ENCODE assay signal across 9 cellular contexts in genomic region chr1:226603030-226603960, GRCh38. TPM values are rescaled to one million over a fixed set of nuclear protein-coding genes. Genes with fewer than 3 reads are reported as not detected.
DNase-seq lines count a peak whose midpoint lies in the region; ATAC-seq, FAIRE-seq and TF ChIP-seq lines count a peak whose summit lies in the region.
"Had no signal": no experiment of that assay in that cellular context is flagged by ENCODE, and none has a peak within 500 bp of the region (broad histone marks: within the 10 kb centered on the region; RNA-seq: fewer than 3 reads in every experiment).

No MANE protein-coding gene starts in this region.

- H3K4me1 Mint-ChIP-seq in effector memory CD8-positive, alpha-beta T cell (ENCODE audit: low read depth in 2 of 2): no peaks in the 10 kb centered on the region

- intact Hi-C loops in kidney (cut with DNase I): no loop called here

- peak overlapping the region; percentile 28 for H3K4me3 ChIP-seq in MG63
- peak overlapping the region in 1 of 2 donors; percentile 26 for H3K4me3 ChIP-seq in kidney (ENCODE audit: low read length in 2 of 2)

- no peak for FAIRE-seq in kidney (lab: Jason Lieb, UNC)

- H3K27ac Mint-ChIP-seq in effector memory CD8-positive, alpha-beta T cell: no peak overlapping the region
- H3K27ac Mint-ChIP-seq: T-helper 1 cell treated with Interleukin-12 subunit alpha and Interleukin-12 subunit beta and Interleukin-4 antibody, amounts not matched to agents 30 μg/mL and 1 μg/mL, for 36 hours had no signal

- ATAC-seq in GM18511 (IDR thresholded peaks at IDR 0.05; ENCODE audit: unreplicated experiment) (no peak), GM18873 (IDR thresholded peaks at IDR 0.05; ENCODE audit: low FRiP score, unreplicated experiment) (no peak)
- ATAC-seq in effector memory CD8-positive, alpha-beta T cell (replicated peaks): no peak

- no peak overlapping the region for H3K4me3 Mint-ChIP-seq in effector memory CD8-positive, alpha-beta T cell
- H3K4me3 Mint-ChIP-seq: T-helper 1 cell treated with Interleukin-12 subunit alpha and Interleukin-12 subunit beta and Interleukin-4 antibody, amounts not matched to agents 30 μg/mL and 1 μg/mL, for 36 hours had no signal

- H3K9me3 ChIP-seq in MG63: no peaks in the 10 kb centered on the region
- H3K9me3 ChIP-seq in kidney (ENCODE audit: control insufficient read depth in 1 of 2, low read length in 2 of 2): no peaks in the 10 kb centered on the region

- H3K9me3 Mint-ChIP-seq in effector memory CD8-positive, alpha-beta T cell: no peaks in the 10 kb centered on the region
- H3K9me3 Mint-ChIP-seq: T-helper 1 cell treated with Interleukin-12 subunit alpha and Interleukin-12 subunit beta and Interleukin-4 antibody, amounts not matched to agents 30 μg/mL and 1 μg/mL, for 36 hours had no signal

- peaks cover 5% of the 10 kb centered on the region for H3K36me3 Mint-ChIP-seq in effector memory CD8-positive, alpha-beta T cell (ENCODE audit: insufficient read depth)

- H3K36me3 ChIP-seq in MG63 (no peaks in the 10 kb centered on the region), kidney (ENCODE audit: control insufficient read depth in 1 of 2, insufficient read depth in 2 of 2, low read length in 2 of 2) (no peaks in the 10 kb centered on the region)

- peaks cover 0 to 3% of the 10 kb centered on the region in 2 donors for H3K4me1 ChIP-seq in kidney (ENCODE audit: control insufficient read depth in 1 of 2, insufficient read depth in 1 of 2, low read depth in 1 of 2, low read length in 2 of 2)

- H3K9ac ChIP-seq in kidney (ENCODE audit: low read length in 2 of 2): no peak overlapping the region

- peak overlapping the region; percentile 52 for H3K27ac ChIP-seq in caudate nucleus (ENCODE audit: low read depth, low read length)
- H3K27ac ChIP-seq in kidney (ENCODE audit: low read depth in 2 of 2, low read length in 2 of 2): peak overlapping the region in 1 of 2 donors; percentile 65

- DNase-seq in MG63 (peak; percentile 85), caudate nucleus (lab: John Stamatoyannopoulos, UW) (peak in 31 of 61 donors; percentile 8 to 81 (median 39)), kidney (peak; percentile 54), superior temporal gyrus (ENCODE audit: extremely low spot score) (peak; percentile 87)
- DNase-seq in effector memory CD8-positive, alpha-beta T cell: no peak
- no peak for DNase-seq in activated CD4-positive, alpha-beta T cell treated with anti-CD3 and anti-CD28 coated beads, Interleukin-2, amount 50 U/mL, for 1 hour

- no peak for TF ChIP-seq CTCF in kidney (IDR thresholded peaks at IDR 0.05; ENCODE audit: borderline replicate concordance, extremely low read depth, insufficient read depth)

- no peaks in the 10 kb centered on the region for H3K27me3 ChIP-seq in MG63

- H3K27me3 Mint-ChIP-seq in effector memory CD8-positive, alpha-beta T cell: peaks cover 0 to 64% of the 10 kb centered on the region in 2 donors

RNA-seq across cellular contexts. Expression of gene STUM, which starts 54.7 kb away (rescaled TPM):
- not detected in 2 replicates for total RNA-seq in MG63 (2014; rRNA removed; shearing (Covaris generic); ENCODE audit: low replicate concordance)
- 1.6 TPM for total RNA-seq in kidney
- 1.9 TPM for polyA plus RNA-seq in kidney (ENCODE audit: insufficient read depth, low read depth, low replicate concordance)

Comparison
In these comparisons a context has a peak if more than half of its experiments do, and no peak if none do; other contexts are left out.
1. DNase-seq: peak in MG63 (single experiment), caudate nucleus (31 of 61), kidney (single experiment) and superior temporal gyrus (single experiment); none in effector memory CD8-positive, alpha-beta T cell (0 of 3) and activated CD4-positive, alpha-beta T cell treated with anti-CD3 and anti-CD28 coated beads, Interleukin-2, amount 50 U/mL, for 1 hour (single experiment).